In genomic region chr4:49103436-49104136, GRCh38 we compare ENCODE assay signal across 8 cellular contexts.
DNase-seq lines count a peak whose midpoint lies in the region; ATAC-seq and TF ChIP-seq lines count a peak whose summit lies in the region.
"Not testable (repeated sequence)": the region's sequence is repeated elsewhere in the genome, so short reads cannot be mapped to it uniquely, and the experiment has no call there.

No MANE protein-coding gene starts in this region.

- peaks cover 74% of the 10 kb centered on the region for H3K9me3 Mint-ChIP-seq in central memory CD8-positive, alpha-beta T cell
- peaks cover 78% of the 10 kb centered on the region for H3K9me3 Mint-ChIP-seq in natural killer cell treated with Interleukin-12 subunit alpha and Interleukin-12 subunit beta and Interleukin-15 and Interleukin-18, amount 100 ng/mL, for 72 hours
- H3K9me3 Mint-ChIP-seq in type B pancreatic cell, result peaks cover 53% of the 10 kb centered on the region

- not testable (repeated sequence) for DNase-seq in central memory CD8-positive, alpha-beta T cell (ENCODE audit: low spot score in 2 of 2); left ventricle myocardium superior; natural killer cell treated with Interleukin-12 subunit alpha and Interleukin-12 subunit beta and Interleukin-15 and Interleukin-18, amount 100 ng/mL, for 72 hours (ENCODE audit: low spot score)
- DNase-seq in type B pancreatic cell (ENCODE audit: extremely low spot score, unreplicated experiment), result peak; percentile 80

- H3K27ac Mint-ChIP-seq in central memory CD8-positive, alpha-beta T cell (ENCODE audit: low read depth); natural killer cell treated with Interleukin-12 subunit alpha and Interleukin-12 subunit beta and Interleukin-15 and Interleukin-18, amount 100 ng/mL, for 72 hours; type B pancreatic cell: not testable (repeated sequence)

- ATAC-seq in GM18867 (IDR thresholded peaks at IDR 0.05; ENCODE audit: unreplicated experiment) (peak; percentile 27), GM21528 (IDR thresholded peaks at IDR 0.05; ENCODE audit: low FRiP score, unreplicated experiment) (peak; percentile 26), HG02973 (IDR thresholded peaks at IDR 0.05; ENCODE audit: unreplicated experiment) (peak; percentile 23), HG03565 (IDR thresholded peaks at IDR 0.05; ENCODE audit: unreplicated experiment) (peak; percentile 16), left ventricle myocardium superior (peak; percentile 39)
- ATAC-seq in central memory CD8-positive, alpha-beta T cell (replicated peaks; ENCODE audit: extremely low read depth, poor library complexity, severe bottlenecking), result peak; percentile 9
- ATAC-seq in natural killer cell treated with Interleukin-12 subunit alpha and Interleukin-12 subunit beta and Interleukin-15 and Interleukin-18, amount 100 ng/mL, for 72 hours, result peak; percentile 37 to 50

- TF ChIP-seq CTCF in type B pancreatic cell (conservative IDR thresholded peaks at IDR 0.05), result not testable (repeated sequence)

- intact Hi-C loops in left ventricle myocardium superior (cut with micrococcal nuclease), result not testable (repeated sequence)

- not testable (repeated sequence) for H3K4me1 Mint-ChIP-seq in central memory CD8-positive, alpha-beta T cell; type B pancreatic cell (ENCODE audit: unreplicated experiment)
- H3K4me1 Mint-ChIP-seq in natural killer cell treated with Interleukin-12 subunit alpha and Interleukin-12 subunit beta and Interleukin-15 and Interleukin-18, amount 100 ng/mL, for 72 hours (ENCODE audit: low read depth in 2 of 2), result peaks cover 24 to 25% of the 10 kb centered on the region in 2 donors

- H3K36me3 Mint-ChIP-seq in central memory CD8-positive, alpha-beta T cell (ENCODE audit: insufficient read depth), result not testable (repeated sequence)
- peaks cover 80% of the 10 kb centered on the region for H3K36me3 Mint-ChIP-seq in natural killer cell treated with Interleukin-12 subunit alpha and Interleukin-12 subunit beta and Interleukin-15 and Interleukin-18, amount 100 ng/mL, for 72 hours
- peaks cover 61% of the 10 kb centered on the region for H3K36me3 Mint-ChIP-seq in type B pancreatic cell

- not testable (repeated sequence) for H3K4me3 Mint-ChIP-seq in central memory CD8-positive, alpha-beta T cell; natural killer cell treated with Interleukin-12 subunit alpha and Interleukin-12 subunit beta and Interleukin-15 and Interleukin-18, amount 100 ng/mL, for 72 hours; type B pancreatic cell

- H3K27me3 Mint-ChIP-seq in central memory CD8-positive, alpha-beta T cell; natural killer cell treated with Interleukin-12 subunit alpha and Interleukin-12 subunit beta and Interleukin-15 and Interleukin-18, amount 100 ng/mL, for 72 hours; type B pancreatic cell: not testable (repeated sequence)
